ENCODE assay signal across 8 cellular contexts in the genomic region with DNA sequence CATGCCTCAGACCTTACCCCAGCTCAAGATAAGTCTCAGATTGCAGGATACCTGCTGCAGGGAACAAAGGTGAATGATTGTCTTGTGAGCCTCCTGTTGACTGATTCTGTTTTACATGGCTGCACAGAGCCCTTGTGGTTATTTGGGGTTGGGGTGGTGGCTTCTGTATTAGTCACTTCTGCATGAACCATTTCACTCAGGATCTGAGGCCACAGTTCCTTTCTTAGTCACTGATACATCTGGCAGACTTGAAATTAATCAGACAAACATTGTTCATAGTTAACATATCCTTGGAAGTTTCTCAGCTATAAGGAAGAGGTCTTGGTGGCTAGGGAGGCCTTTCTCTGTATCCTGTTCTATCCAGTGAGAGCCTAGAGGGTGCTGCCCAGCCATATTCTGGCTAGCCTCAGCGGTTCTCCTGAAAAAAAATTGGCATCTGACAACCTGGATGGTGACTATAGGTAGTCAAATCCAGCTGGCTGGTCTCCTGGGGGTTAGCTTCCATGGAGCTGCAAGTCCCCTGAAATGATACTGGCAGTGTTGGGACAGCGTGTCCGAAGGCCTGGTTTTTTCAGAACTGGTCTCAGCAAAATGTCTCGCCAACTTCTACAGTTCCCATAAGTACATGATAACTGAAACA. TPM values are rescaled to one million over a fixed set of nuclear protein-coding genes. Genes with fewer than 3 reads are reported as not detected.
DNase-seq lines count a peak whose midpoint lies in the region; ATAC-seq and TF ChIP-seq lines count a peak whose summit lies in the region.

No MANE protein-coding gene starts in this region.

- BruUV-seq in MCF 10A (replicated peaks; lab: Mats Ljungman, UMichigan) = no TSS peak

- ATAC-seq in HG02981 (IDR thresholded peaks at IDR 0.05; ENCODE audit: unreplicated experiment) = peak; percentile 95
- ATAC-seq in activated CD8-positive, alpha-beta T cell treated with anti-CD3 and anti-CD28 coated beads for 36 hours = peak; percentile 98
- ATAC-seq in psoas muscle = peak; percentile 70 to 95 (median 79)

- no peaks in the 10 kb centered on the region for H3K27me3 Mint-ChIP-seq in MCF 10A (ENCODE audit: insufficient read depth, unreplicated experiment)
- H3K27me3 Mint-ChIP-seq in activated CD8-positive, alpha-beta T cell treated with anti-CD3 and anti-CD28 coated beads for 36 hours = no peaks in the 10 kb centered on the region

- peak overlapping the region; percentile 15 for H3K27ac Mint-ChIP-seq in MCF 10A (ENCODE audit: low read depth, unreplicated experiment)
- H3K27ac Mint-ChIP-seq in activated CD8-positive, alpha-beta T cell treated with anti-CD3 and anti-CD28 coated beads for 36 hours = no peak overlapping the region

- H3K4me3 ChIP-seq in breast epithelium (no peak overlapping the region), psoas muscle (no peak overlapping the region)

- DNase-seq in MCF 10A (ENCODE audit: unreplicated experiment) = peak; percentile 20
- DNase-seq in breast epithelium (ENCODE audit: low spot score in 2 of 2) = no peak
- peak; percentile 83 for DNase-seq in activated CD8-positive, alpha-beta T cell treated with anti-CD3 and anti-CD28 coated beads for 36 hours
- DNase-seq in psoas muscle = peak in 1 of 2 donors; percentile 73
- DNase-seq in NCI-H446 treated with DMSO at 0.1 percent for 48 hours (lab: John Stamatoyannopoulos, UW) = no peak
- DNase-seq in GF-D8 (lab: John Stamatoyannopoulos, UW) = no peak
- no peak for DNase-seq in NCI-H82 treated with DMSO at 0.1 percent for 48 hours (lab: John Stamatoyannopoulos, UW; ENCODE audit: unreplicated experiment)

- no peak overlapping the region for H3K4me3 Mint-ChIP-seq in MCF 10A (ENCODE audit: unreplicated experiment)
- no peak overlapping the region for H3K4me3 Mint-ChIP-seq in activated CD8-positive, alpha-beta T cell treated with anti-CD3 and anti-CD28 coated beads for 36 hours

- H3K27ac ChIP-seq in breast epithelium = no peak overlapping the region
- H3K27ac ChIP-seq in psoas muscle = peak overlapping the region; percentile 27

- 32 to 47% (median 40%) methylated on average over 4 of the region's 4 CpGs for WGBS in psoas muscle, 3 donors

- no peaks in the 10 kb centered on the region for H3K4me1 ChIP-seq in breast epithelium
- peaks cover 11% of the 10 kb centered on the region for H3K4me1 ChIP-seq in psoas muscle

- POLR2A ChIA-PET in MCF 10A (lab: Yijun Ruan, JAX) = interaction anchor here (1.3 to 1.6 kb wide), 3 partner anchors 8 to 12 kb away, joined by 3 to 4 read pairs (median 3); a partner anchor contains a TSS
- POLR2A ChIA-PET in activated CD8-positive, alpha-beta T cell treated with anti-CD3 and anti-CD28 coated beads for 36 hours (lab: Charles Lee) = interaction anchor here (0.6 to 3.2 kb wide), 3 partner anchors 8 to 710 kb away, joined by 3 to 19 read pairs (median 3); a partner anchor contains a TSS

- CTCF ChIA-PET in MCF 10A (lab: Yijun Ruan, JAX) = interaction anchor here (0.6 to 0.8 kb wide), 2 partner anchors 8 to 9 kb away, joined by 3 read pairs; no protein-coding TSS in a partner anchor
- CTCF ChIA-PET in activated CD8-positive, alpha-beta T cell treated with anti-CD3 and anti-CD28 coated beads for 36 hours (lab: Charles Lee) = interaction anchor here (0.7 to 1.2 kb wide), 3 partner anchors 10 to 133 kb away, joined by 3 read pairs; a partner anchor contains a TSS

- intact Hi-C loops in MCF 10A (cut with micrococcal nuclease) (no loop called here), breast epithelium (cut with DNase I; ENCODE audit: low total_unique reads) (no loop called here), psoas muscle (cut with DNase I) (loop anchor here in 1 of 2 donors (10.0 kb wide), 1 partner anchor 365 kb away; no protein-coding TSS in a partner anchor)
- intact Hi-C loops in activated CD8-positive, alpha-beta T cell treated with anti-CD3 and anti-CD28 coated beads for 36 hours (cut with micrococcal nuclease) = no loop called here

- H3K27me3 ChIP-seq in breast epithelium (no peaks in the 10 kb centered on the region), psoas muscle (ENCODE audit: insufficient read depth in 3 of 3, low read length in 2 of 3) (no peaks in the 10 kb centered on the region)

- no peak for TF ChIP-seq CTCF in MCF 10A (IDR thresholded peaks at IDR 0.05; ENCODE audit: unreplicated experiment)
- TF ChIP-seq CTCF in breast epithelium (IDR thresholded peaks at IDR 0.05) = no peak
- no peak for TF ChIP-seq CTCF in activated CD8-positive, alpha-beta T cell treated with anti-CD3 and anti-CD28 coated beads for 36 hours (IDR thresholded peaks at IDR 0.05)
- TF ChIP-seq CTCF in psoas muscle (IDR thresholded peaks at IDR 0.05) = no peak

- no peak for TF ChIP-seq POLR2A in breast epithelium (IDR thresholded peaks at IDR 0.05)

- peaks cover 49% of the 10 kb centered on the region for H3K36me3 Mint-ChIP-seq in MCF 10A (ENCODE audit: insufficient read depth, unreplicated experiment)
- H3K36me3 Mint-ChIP-seq in activated CD8-positive, alpha-beta T cell treated with anti-CD3 and anti-CD28 coated beads for 36 hours (ENCODE audit: low read depth) = peaks cover 50% of the 10 kb centered on the region

- no peaks in the 10 kb centered on the region for H3K9me3 Mint-ChIP-seq in MCF 10A (ENCODE audit: unreplicated experiment)
- no peaks in the 10 kb centered on the region for H3K9me3 Mint-ChIP-seq in activated CD8-positive, alpha-beta T cell treated with anti-CD3 and anti-CD28 coated beads for 36 hours

- H3K9me3 ChIP-seq in breast epithelium (no peaks in the 10 kb centered on the region), psoas muscle (no peaks in the 10 kb centered on the region)

- no peaks in the 10 kb centered on the region for H3K4me1 Mint-ChIP-seq in MCF 10A (ENCODE audit: insufficient read depth, unreplicated experiment)
- H3K4me1 Mint-ChIP-seq in activated CD8-positive, alpha-beta T cell treated with anti-CD3 and anti-CD28 coated beads for 36 hours (ENCODE audit: low read depth) = peaks cover 19% of the 10 kb centered on the region

- H3K36me3 ChIP-seq in breast epithelium (peaks cover 13% of the 10 kb centered on the region), psoas muscle (ENCODE audit: insufficient read depth in 1 of 2, low read depth in 1 of 2) (peaks cover 12 to 81% of the 10 kb centered on the region in 2 donors)

RNA-seq across cellular contexts. Expression of a gene that starts 8.4 kb away (rescaled TPM):
- total RNA-seq in MCF 10A (2022) (50.7 and 74.8 TPM in 2 replicates), breast epithelium (1 to 10 TPM in 2 of 3 donors, under 1 TPM in 1; 0.66 to 4.3 (median 1.3) TPM), psoas muscle (under 1 TPM; 0.58 to 0.98 (median 0.82) TPM)
- total RNA-seq in activated CD8-positive, alpha-beta T cell treated with anti-CD3 and anti-CD28 coated beads for 36 hours = 10 to 100 TPM; 85.8 to 87.9 TPM
- polyA plus RNA-seq in psoas muscle = under 1 TPM; 0.43 to 0.87 (median 0.57) TPM

RNA-seq across cellular contexts. Expression of a gene that starts 29.0 kb away (rescaled TPM):
- total RNA-seq in MCF 10A (2022) (66.6 and 84.8 TPM in 2 replicates), breast epithelium (10 to 100 TPM; 29.5 to 41.8 (median 41.3) TPM), psoas muscle (10 to 100 TPM; 27.5 to 43.8 (median 31.6) TPM)
- total RNA-seq in activated CD8-positive, alpha-beta T cell treated with anti-CD3 and anti-CD28 coated beads for 36 hours = 10 to 100 TPM; 51.3 to 54.1 TPM
- polyA plus RNA-seq in psoas muscle = 10 to 100 TPM; 17.1 to 47.4 (median 40.5) TPM

RNA-seq across cellular contexts. Expression of a gene that starts 29.1 kb away (rescaled TPM):
- total RNA-seq in MCF 10A (2022) (13.7 and 20.8 TPM in 2 replicates), breast epithelium (10 to 100 TPM; 10.4 to 18.6 (median 10.5) TPM), psoas muscle (1 to 10 TPM; 4.3 to 6.6 (median 5.4) TPM)
- total RNA-seq in activated CD8-positive, alpha-beta T cell treated with anti-CD3 and anti-CD28 coated beads for 36 hours = 10 to 100 TPM; 22.9 to 24.0 TPM
- polyA plus RNA-seq in psoas muscle = 10 to 100 TPM in 1 of 3 donors, 1 to 10 TPM in 2; 5.2 to 10.6 (median 6.2) TPM

RNA-seq across cellular contexts. Expression of a gene that starts 42.8 kb away (rescaled TPM):
- total RNA-seq in MCF 10A (2022) (not detected in 2 replicates), breast epithelium (under 1 TPM in 1 of 3 donors, not detected in 2; 0.33 TPM), psoas muscle (under 1 TPM in 1 of 4 donors, not detected in 3; 0.19 TPM)
- total RNA-seq in activated CD8-positive, alpha-beta T cell treated with anti-CD3 and anti-CD28 coated beads for 36 hours = not detected
- under 1 TPM in 2 of 3 donors, not detected in 1; 0.03 to 0.08 TPM for polyA plus RNA-seq in psoas muscle

Comparison
In these comparisons a context has a peak if more than half of its experiments do, and no peak if none do; other contexts are left out.
1. DNase-seq: peak in MCF 10A (single experiment) and activated CD8-positive, alpha-beta T cell treated with anti-CD3 and anti-CD28 coated beads for 36 hours (single experiment); none in breast epithelium (0 of 2), NCI-H446 treated with DMSO at 0.1 percent for 48 hours (single experiment), GF-D8 (single experiment) and NCI-H82 treated with DMSO at 0.1 percent for 48 hours (single experiment).
2. Peak in every context shown above with its lines, with median percentiles within 50 percentile points of each other: ATAC-seq.